Comparison of ENCODE assay signal across 19 cellular contexts in the genomic region with DNA sequence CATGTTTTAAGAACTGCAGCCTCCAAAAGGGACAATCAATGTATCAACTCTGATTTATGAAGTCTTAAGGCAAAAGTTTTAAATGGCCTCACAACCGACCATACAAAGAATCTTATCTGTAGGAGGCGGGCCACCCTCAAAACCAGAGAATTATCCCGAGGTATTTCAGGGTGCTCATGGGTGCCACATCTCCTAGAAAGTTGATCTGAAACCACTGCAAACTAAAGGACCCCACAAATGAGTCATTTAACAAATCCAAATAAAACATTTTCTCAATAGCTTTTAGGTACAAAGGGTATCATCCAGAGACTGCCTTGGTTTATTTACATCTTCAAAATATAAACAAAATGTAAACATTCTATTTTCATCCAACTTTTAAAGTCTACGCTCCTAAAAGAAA. TPM values are rescaled to one million over a fixed set of nuclear protein-coding genes. Genes with fewer than 3 reads are reported as not detected.
DNase-seq lines count a peak whose midpoint lies in the region; ATAC-seq, FAIRE-seq and TF ChIP-seq lines count a peak whose summit lies in the region.
"Had no signal": no experiment of that assay in that cellular context is flagged by ENCODE, and none has a peak within 500 bp of the region (broad histone marks: within the 10 kb centered on the region; RNA-seq: fewer than 3 reads in every experiment).

No MANE protein-coding gene starts in this region.

- H2AK5ac ChIP-seq in trophoblast cell (ENCODE audit: low read length) = no peak overlapping the region

- SMC1A ChIA-PET in GM12878 (lab: Charles Lee; ENCODE audit: uncharacterized antibody, unreplicated experiment) = interaction anchor here (1.3 to 5.6 kb wide), 7 partner anchors 8 to 94 kb away, joined by 4 to 60 read pairs (median 19); partner anchors contain the start of gene ERN1

- H3K79me2 ChIP-seq in GM12878 (ENCODE audit: control insufficient read depth, insufficient read depth, low read length) (peaks cover 66% of the 10 kb centered on the region), trophoblast cell (ENCODE audit: control insufficient read depth, insufficient read depth, low read length, poor library complexity) (no peaks in the 10 kb centered on the region)

- TF ChIP-seq RAD21 in A549 (conservative IDR thresholded peaks at IDR 0.05 in 1 of 2, IDR thresholded peaks at IDR 0.05 in 1 of 2) = no peak
- TF ChIP-seq RAD21 in GM12878 (IDR thresholded peaks at IDR 0.05; ENCODE audit: insufficient read depth, low read depth, low read length) = no peak

- H3K9ac ChIP-seq in GM12878 (ENCODE audit: control insufficient read depth, insufficient read depth, low read length) = no peak overlapping the region
- no peak overlapping the region for H3K9ac ChIP-seq in trophoblast cell (ENCODE audit: low read length)

- 69% methylated on average over 4 of the region's 4 CpGs for WGBS in A549 (ENCODE audit: missing lambda C conversion rate)
- WGBS in GM12878 (ENCODE audit: insufficient coverage, insufficient replicate concordance, low lambda C conversion rate, missing lambda C conversion rate) = 49% methylated on average over 4 of the region's 4 CpGs
- no CpG with 5 or more reads among the region's 4 CpGs for WGBS in trophoblast cell (ENCODE audit: extremely low coverage, insufficient coverage, insufficient read length)
- 72 to 74% methylated on average over 4 of the region's 4 CpGs for WGBS in transverse colon (ENCODE audit: low coverage in 1 of 2), 2 donors
- WGBS in right cardiac atrium = 91% methylated on average over 4 of the region's 4 CpGs

- H3K23ac ChIP-seq in trophoblast cell (ENCODE audit: low read length) = no peak overlapping the region

- H3K36me3 ChIP-seq in SJSA1 = no peaks in the 10 kb centered on the region
- H3K36me3 ChIP-seq in GM12878 (ENCODE audit: control insufficient read depth in 2 of 2, insufficient read depth in 2 of 2, low read length in 1 of 2) = no peaks in the 10 kb centered on the region; a peak in 1 of 4 replicates
- H3K36me3 ChIP-seq in trophoblast cell (ENCODE audit: control insufficient read depth in 1 of 2, insufficient read depth in 2 of 2, low read length in 2 of 2) = peaks cover 0 to 2% of the 10 kb centered on the region in 2 experiments
- H3K36me3 ChIP-seq in transverse colon = no peaks in the 10 kb centered on the region
- H3K36me3 ChIP-seq: BE2C had no signal

- FAIRE-seq in A549 (lab: Jason Lieb, UNC) (no peak), GM19239 (lab: Jason Lieb, UNC) (peak; percentile 70), GM12878 (lab: Jason Lieb, UNC) (no peak)
- FAIRE-seq: D721Med had no signal

- DNase-seq in A549 (ENCODE audit: low read depth in 1 of 2, low spot score in 1 of 2) (no peak), GM19239 (ENCODE audit: insufficient read length, low spot score) (no peak), SJSA1 (ENCODE audit: low read depth in 1 of 2, low spot score in 2 of 2) (peak; percentile 22 to 28), GM12878 (ENCODE audit: low read depth, low spot score) (no peak), trophoblast cell (no peak), transverse colon (no peak), right cardiac atrium (no peak)
- no peak for DNase-seq in stimulated activated CD4-positive, alpha-beta T cell treated with anti-CD3 and anti-CD28 coated beads, Interleukin-12 subunit alpha, Interleukin-12 subunit beta, amount 100 ng/mL, for 4 hours
- DNase-seq: BE2C; CD4-positive, alpha-beta T cell; H7; HFFc6; KBM-7; NCI-H1436; NCI-H1930; NCI-H226; NCI-H524 had no signal

- no peak overlapping the region for H2BK12ac ChIP-seq in trophoblast cell (ENCODE audit: low read length)

- H4K12ac ChIP-seq in trophoblast cell (ENCODE audit: low read depth, low read length) = no peak overlapping the region

- peak overlapping the region; percentile 29 for H3K4me2 ChIP-seq in A549
- H3K4me2 ChIP-seq in GM12878 (ENCODE audit: control insufficient read depth, insufficient read depth) = peak overlapping the region; percentile 28; the same call in 1 of the 2 replicates
- no peak overlapping the region for H3K4me2 ChIP-seq in trophoblast cell (ENCODE audit: low read length)

- H4K20me1 ChIP-seq in GM12878 (ENCODE audit: control insufficient read depth, insufficient read depth) = no peaks in the 10 kb centered on the region

- TF ChIP-seq POLR2A in A549 (IDR thresholded peaks at IDR 0.05; ENCODE audit: low read length) (no peak), GM12878 (IDR thresholded peaks at IDR 0.05; ENCODE audit: low read depth, low read length) (no peak), transverse colon (IDR thresholded peaks at IDR 0.05) (no peak)

- H3K18ac ChIP-seq in trophoblast cell (ENCODE audit: low read length) = no peak overlapping the region

- peaks cover 58% of the 10 kb centered on the region for H3K4me1 ChIP-seq in A549
- H3K4me1 ChIP-seq in SJSA1 (replicated peaks) = peaks cover 11% of the 10 kb centered on the region
- H3K4me1 ChIP-seq in GM12878 (ENCODE audit: control insufficient read depth, insufficient read depth, low read length) = peaks cover 30% of the 10 kb centered on the region
- no peaks in the 10 kb centered on the region for H3K4me1 ChIP-seq in trophoblast cell (ENCODE audit: control insufficient read depth in 1 of 2, insufficient read depth in 2 of 2, low read length in 2 of 2)
- H3K4me1 ChIP-seq in transverse colon = peaks cover 6 to 17% (median 9%) of the 10 kb centered on the region in 4 donors
- H3K4me1 ChIP-seq in right cardiac atrium (ENCODE audit: control insufficient read depth, insufficient read depth, low read length) = peaks cover 6% of the 10 kb centered on the region

- no peak for TF ChIP-seq CTCF in A549 (IDR thresholded peaks at IDR 0.05)
- no peak for TF ChIP-seq CTCF in GM12878 (IDR thresholded peaks at IDR 0.05 in 2 of 3, conservative IDR thresholded peaks at IDR 0.05 in 1 of 3; ENCODE audit: control insufficient read depth in 2 of 3, extremely low read depth in 1 of 3, insufficient read depth in 1 of 3, low read depth in 3 of 3, low read length in 3 of 3)
- TF ChIP-seq CTCF in transverse colon (IDR thresholded peaks at IDR 0.05) = no peak

- H2AFZ ChIP-seq in GM12878 (ENCODE audit: control insufficient read depth, low read depth, low read length) (no peak overlapping the region), trophoblast cell (ENCODE audit: insufficient read depth, low read length, poor library complexity) (no peak overlapping the region)

- no peak overlapping the region for H2BK5ac ChIP-seq in trophoblast cell (ENCODE audit: low read depth, low read length, poor library complexity)

- POLR2A ChIA-PET in A549 (lab: Yijun Ruan, JAX) = no interaction called here
- POLR2A ChIA-PET in GM12878 (lab: Charles Lee) = interaction anchor here (1.2 to 5.6 kb wide), 5 partner anchors 8 to 61 kb away, joined by 3 to 73 read pairs (median 12); partner anchors contain the start of gene ERN1

- TF ChIP-seq EP300 in A549 (IDR thresholded peaks at IDR 0.05) (no peak), GM12878 (IDR thresholded peaks at IDR 0.05; ENCODE audit: borderline replicate concordance in 1 of 2, control insufficient read depth in 1 of 2, low read depth in 2 of 2, low read length in 2 of 2) (no peak), transverse colon (IDR thresholded peaks at IDR 0.05; ENCODE audit: low read depth) (no peak)

- RAD21 ChIA-PET in GM12878 (lab: Charles Lee; ENCODE audit: unreplicated experiment) = interaction anchor here (1.1 to 3.9 kb wide), 7 partner anchors 9 to 94 kb away, joined by 3 to 30 read pairs (median 19); no protein-coding TSS in a partner anchor

- H3K9me3 ChIP-seq in A549 = no peaks in the 10 kb centered on the region
- H3K9me3 ChIP-seq in SJSA1 (replicated peaks) = no peaks in the 10 kb centered on the region
- no peaks in the 10 kb centered on the region; the same call in 1 of the 3 replicates for H3K9me3 ChIP-seq in GM12878 (replicated peaks; ENCODE audit: control insufficient read depth, insufficient read depth, low read length)
- H3K9me3 ChIP-seq in trophoblast cell (ENCODE audit: insufficient read depth, low read depth, low read length) = no peaks in the 10 kb centered on the region
- no peaks in the 10 kb centered on the region for H3K9me3 ChIP-seq in transverse colon
- H3K9me3 ChIP-seq in right cardiac atrium (ENCODE audit: control insufficient read depth, low read length) = no peaks in the 10 kb centered on the region
- H3K9me3 ChIP-seq: BE2C had no signal

- intact Hi-C loops in GM12878 (cut with micrococcal nuclease; ENCODE audit: unreplicated experiment) (no loop called here), transverse colon (cut with DNase I; ENCODE audit: low total_unique reads) (no loop called here), right cardiac atrium (cut with DNase I) (no loop called here)

- no peak overlapping the region for H3K4me3 ChIP-seq in A549
- no peak overlapping the region for H3K4me3 ChIP-seq in SJSA1
- no peak overlapping the region for H3K4me3 ChIP-seq in GM12878
- H3K4me3 ChIP-seq in trophoblast cell (ENCODE audit: low read depth, low read length) = no peak overlapping the region
- H3K4me3 ChIP-seq in transverse colon = no peak overlapping the region
- no peak overlapping the region for H3K4me3 ChIP-seq in right cardiac atrium (ENCODE audit: low read length)

- H2BK120ac ChIP-seq in trophoblast cell (ENCODE audit: insufficient read depth, low read length, poor library complexity) = no peak overlapping the region

- no peak overlapping the region for H3K27ac ChIP-seq in A549
- no peak overlapping the region for H3K27ac ChIP-seq in SJSA1
- H3K27ac ChIP-seq in GM12878 (ENCODE audit: control insufficient read depth, insufficient read depth) = no peak overlapping the region
- no peak overlapping the region for H3K27ac ChIP-seq in trophoblast cell (ENCODE audit: low read depth, low read length)
- no peak overlapping the region for H3K27ac ChIP-seq in transverse colon
- no peak overlapping the region for H3K27ac ChIP-seq in right cardiac atrium (ENCODE audit: low read length)

- H3K79me1 ChIP-seq in trophoblast cell (ENCODE audit: low read length) = no peaks in the 10 kb centered on the region

- ATAC-seq in A549 (no peak), GM12878 (peak; percentile 11; the same call in 2 of the 3 replicates), right cardiac atrium (no peak)
- ATAC-seq: Panc1 had no signal

- CTCF ChIA-PET in A549 (lab: Yijun Ruan, JAX) = interaction anchor here (1.1 to 29.0 kb wide), 4 partner anchors 10 to 92 kb away, joined by 3 to 863 read pairs (median 11); no protein-coding TSS in a partner anchor
- CTCF ChIA-PET in GM12878 (lab: Yijun Ruan, JAX) = interaction anchor here (1.1 to 6.5 kb wide), 8 partner anchors 10 to 233 kb away, joined by 3 to 82 read pairs (median 6); partner anchors contain the start of gene ERN1

- no peak overlapping the region for H3K4ac ChIP-seq in trophoblast cell (ENCODE audit: low read depth, low read length)

- no peak overlapping the region for H3K14ac ChIP-seq in trophoblast cell (ENCODE audit: low read length)

- H4K91ac ChIP-seq in trophoblast cell (ENCODE audit: low read depth, low read length) = no peak overlapping the region

- H3K27me3 ChIP-seq in SJSA1 (replicated peaks) (no peaks in the 10 kb centered on the region; the same call in 1 of the 2 replicates), GM12878 (replicated peaks in 1 of 2; ENCODE audit: control insufficient read depth in 2 of 2, insufficient read depth in 2 of 2, low read length in 1 of 2) (no peaks in the 10 kb centered on the region), trophoblast cell (ENCODE audit: insufficient read depth, low read length) (no peaks in the 10 kb centered on the region), transverse colon (no peaks in the 10 kb centered on the region), right cardiac atrium (ENCODE audit: control insufficient read depth, insufficient read depth) (no peaks in the 10 kb centered on the region)
- H3K27me3 ChIP-seq: BE2C had no signal

- no peak overlapping the region for H4K8ac ChIP-seq in trophoblast cell (ENCODE audit: low read depth, low read length)

- no TSS peak for BruUV-seq in GM12878 (replicated peaks; lab: Mats Ljungman, UMichigan)

- in situ Hi-C loops in GM12878 (cut with MboI) = no loop called here
- in situ Hi-C loops in transverse colon (cut with MboI; ENCODE audit: low pct_ligation_motif_present in 1 of 4, low pct_unique_long_range_greater_than_20kb in 1 of 4, low sequenced_read_pairs in 3 of 4) = no loop called here

RNA-seq across cellular contexts. Expression of gene ERN1, which starts 6.8 kb away (rescaled TPM):
- polyA plus RNA-seq in A549 (2011; rRNA removed) (19.8 and 23.3 TPM in 2 replicates), A549 (2017; fragmentation: RNase III; extraction: RNeasy Plus Mini Kit Qiagen cat#74134 plus additional on column Dnase treatment) (3.5 to 4.1 TPM (median 3.7 TPM) in 3 replicates), GM12878 (2011; rRNA removed) (6.4 and 7.3 TPM in 2 replicates), GM12878 (2014; fragmentation: Illumina TruSeq; extraction: Trizol) (6.5 and 6.7 TPM in 2 replicates), GM12878 (2014; fragmentation: Nextera tagmentation; extraction: Ambion mirVana) (1 to 10 TPM; 2.6 to 3.4 TPM), GM12878 (2014; rRNA removed) (7.7 and 10.7 TPM in 2 replicates), GM12878 (2016; fragmentation: Nextera tagmentation; extraction: Ambion mirVana) (10 to 100 TPM; 17.9 to 19.2 TPM), right cardiac atrium (3.3 TPM)
- 4.5 and 4.6 TPM in 2 replicates for polyA plus RNA-seq in A549 (2012; cell fraction: cytosol; rRNA removed)
- polyA plus RNA-seq in A549 (2012; cell fraction: nucleus; rRNA removed) = 7.3 and 8.1 TPM in 2 replicates
- polyA minus RNA-seq in A549 (2011; rRNA and poly(A)+ RNA removed) = 39.3 and 44.8 TPM in 2 replicates
- total RNA-seq in SJSA1 (2014; rRNA removed; shearing (Covaris generic)) = 4.4 and 5.8 TPM in 2 replicates
- 60.0 and 65.4 TPM in 2 replicates for total RNA-seq in GM12878 (2013; cell fraction: nucleolus; rRNA removed)
- total RNA-seq in GM12878 (2014; rRNA removed) (7.5 and 10.8 TPM in 2 replicates), GM12878 (2014; rRNA removed; fragmentation: Illumina TruSeq; extraction: Trizol) (6.4 and 7.6 TPM in 2 replicates), GM12878 (2021) (16.8 and 17.1 TPM in 2 replicates), transverse colon (10 to 100 TPM in 3 of 4 donors, 1 to 10 TPM in 1; 7.8 to 29.2 (median 12.8) TPM), right cardiac atrium (10 to 100 TPM in 2 of 4 donors, 1 to 10 TPM in 2; 8.9 to 11.4 (median 10.0) TPM)
- polyA plus RNA-seq in GM12878 (2011; ENCODE audit: low read depth) = 11.6 TPM
- 5.5 and 5.6 TPM in 2 replicates for polyA plus RNA-seq in GM12878 (2011; cell fraction: cytosol; rRNA removed)
- polyA plus RNA-seq in GM12878 (2011; cell fraction: nucleus; rRNA removed) = 14.1 and 15.5 TPM in 2 replicates
- polyA plus RNA-seq in GM12878 (2012) = 9.2 and 15.8 TPM in 2 replicates
- polyA minus RNA-seq in GM12878 (2011; rRNA and poly(A)+ RNA removed) = 10.5 and 16.0 TPM in 2 replicates
- polyA minus RNA-seq in GM12878 (2011; cell fraction: cytosol; rRNA and poly(A)+ RNA removed) = 2.0 and 3.5 TPM in 2 replicates
- polyA minus RNA-seq in GM12878 (2011; cell fraction: nucleus; rRNA and poly(A)+ RNA removed) = 10.5 and 17.7 TPM in 2 replicates
- polyA plus RNA-seq in trophoblast cell (2013) = 16.3 and 17.4 TPM in 2 replicates

Comparison
In these comparisons a context has a peak if more than half of its experiments do, and no peak if none do; other contexts are left out.
1. DNase-seq: peak in SJSA1 (2 of 2); none in A549 (0 of 2), GM19239 (single experiment), GM12878 (single experiment), stimulated activated CD4-positive, alpha-beta T cell treated with anti-CD3 and anti-CD28 coated beads, Interleukin-12 subunit alpha, Interleukin-12 subunit beta, amount 100 ng/mL, for 4 hours (single experiment), trophoblast cell (0 of 2), transverse colon (single experiment) and right cardiac atrium (0 of 3).
2. Of the 24 proteins assayed by ChIP-seq in both GM12878 and A549: peak only in GM12878: JUNB; only in A549: none; in both: none; in neither: 23.